ENCODE assay signal across 14 cellular contexts in the genomic region with DNA sequence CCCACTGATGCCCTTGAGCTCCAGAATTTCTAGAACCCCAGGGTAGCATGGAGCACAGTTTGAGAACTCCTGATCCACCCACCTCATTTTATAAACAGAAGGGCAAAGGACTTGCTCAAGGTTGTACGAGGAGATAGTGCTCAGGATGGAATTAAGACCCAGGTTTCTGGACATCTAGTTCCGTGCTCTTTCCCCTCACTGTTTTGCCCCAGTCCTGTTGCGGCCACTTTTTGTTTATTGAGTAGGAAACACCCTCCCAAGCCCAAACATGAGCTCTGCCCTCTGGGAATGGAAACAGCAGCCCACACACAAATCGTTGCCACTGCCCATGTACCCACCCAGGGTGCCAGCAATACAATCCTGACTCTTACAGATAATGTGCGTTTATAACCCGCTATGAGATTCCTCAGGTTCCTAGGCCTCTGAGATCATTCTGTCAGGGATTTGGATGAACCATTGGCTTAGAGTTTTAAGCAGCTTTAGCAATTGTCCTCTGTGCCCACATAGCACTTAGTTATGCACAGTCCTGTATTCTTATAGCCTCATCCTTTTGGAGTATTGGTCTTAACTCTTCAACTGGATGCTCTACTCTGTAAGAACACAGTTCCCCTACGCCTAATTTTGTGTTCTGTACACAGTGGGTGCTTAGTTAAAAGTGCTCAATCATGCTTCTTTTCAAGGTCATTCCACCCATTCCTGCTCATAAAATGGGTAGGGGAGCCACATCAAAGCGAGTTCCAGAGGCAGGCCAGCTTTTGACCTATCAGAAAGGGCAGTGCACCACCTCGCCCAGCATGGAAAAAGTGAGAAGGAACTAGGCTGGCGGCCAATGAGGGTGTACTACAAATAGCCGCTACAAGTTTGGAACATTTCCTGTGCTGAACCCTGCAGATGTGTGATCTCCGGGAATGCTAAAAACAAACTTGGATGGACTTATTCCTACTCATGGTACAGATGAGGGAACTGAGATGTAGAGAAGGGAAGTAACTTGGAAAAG.
DNase-seq lines count a peak whose midpoint lies in the region; ATAC-seq and TF ChIP-seq lines count a peak whose summit lies in the region.
"Had no signal": no experiment of that assay in that cellular context is flagged by ENCODE, and none has a peak within 500 bp of the region (broad histone marks: within the 10 kb centered on the region; RNA-seq: fewer than 3 reads in every experiment).

No MANE protein-coding gene starts in this region.

- no peaks in the 10 kb centered on the region for H3K27me3 ChIP-seq in gastroesophageal sphincter
- no peaks in the 10 kb centered on the region for H3K27me3 ChIP-seq in vagina
- H3K27me3 ChIP-seq: brain microvascular endothelial cell had no signal

- H3K4me3 ChIP-seq in astrocyte of the spinal cord (ENCODE audit: low read depth, low read length) (no peak overlapping the region), gastroesophageal sphincter (no peak overlapping the region), vagina (no peak overlapping the region)

- TF ChIP-seq POLR2A in gastroesophageal sphincter (IDR thresholded peaks at IDR 0.05) (no peak), vagina (IDR thresholded peaks at IDR 0.05) (no peak), GM18505 (IDR thresholded peaks at IDR 0.05; ENCODE audit: borderline replicate concordance, extremely low read depth, insufficient read depth, insufficient read length) (no peak)

- H3K4me3 Mint-ChIP-seq in osteocyte (ENCODE audit: unreplicated experiment), result no peak overlapping the region
- H3K4me3 Mint-ChIP-seq: activated CD4-positive, alpha-beta T cell treated with anti-CD3 and anti-CD28 coated beads for 36 hours; neural crest cell; stimulated activated effector memory CD8-positive, alpha-beta T cell treated with anti-CD3 and anti-CD28 coated beads, Interleukin-12 subunit alpha, Interleukin-12 subunit beta, amount 100 ng/mL, for 72 hours had no signal

- H3K27ac Mint-ChIP-seq in osteocyte (ENCODE audit: unreplicated experiment), result peak overlapping the region; percentile 83
- H3K27ac Mint-ChIP-seq: activated CD4-positive, alpha-beta T cell treated with anti-CD3 and anti-CD28 coated beads for 36 hours; stimulated activated effector memory CD8-positive, alpha-beta T cell treated with anti-CD3 and anti-CD28 coated beads, Interleukin-12 subunit alpha, Interleukin-12 subunit beta, amount 100 ng/mL, for 72 hours had no signal

- 41 to 48% methylated on average over 8 to 11 of the region's 12 CpGs for WGBS in gastroesophageal sphincter (ENCODE audit: low coverage in 1 of 2), 2 donors

- peaks cover 46% of the 10 kb centered on the region for H3K4me1 Mint-ChIP-seq in osteocyte (ENCODE audit: unreplicated experiment)
- H3K4me1 Mint-ChIP-seq: neural crest cell had no signal

- H3K9me3 ChIP-seq in gastroesophageal sphincter (no peaks in the 10 kb centered on the region), vagina (no peaks in the 10 kb centered on the region)

- ATAC-seq in gastroesophageal sphincter (peak; percentile 94), GM18505 (IDR thresholded peaks at IDR 0.05; ENCODE audit: unreplicated experiment) (no peak)
- ATAC-seq: foreskin keratinocyte had no signal

- in situ Hi-C loops in astrocyte of the spinal cord (cut with HindIII; ENCODE audit: low sequenced_read_pairs), result no loop called here

- peak overlapping the region; percentile 76 to 92 (median 84) for H3K27ac ChIP-seq in gastroesophageal sphincter
- peak overlapping the region; percentile 75 for H3K27ac ChIP-seq in vagina
- H3K27ac ChIP-seq: brain microvascular endothelial cell, foreskin keratinocyte had no signal

- H3K36me3 ChIP-seq in gastroesophageal sphincter (no peaks in the 10 kb centered on the region), vagina (no peaks in the 10 kb centered on the region)
- H3K36me3 ChIP-seq: brain microvascular endothelial cell had no signal

- DNase-seq in astrocyte of the spinal cord (ENCODE audit: low read depth, low spot score) (peak; percentile 56), osteocyte (ENCODE audit: extremely low spot score, unreplicated experiment) (no peak), vagina (ENCODE audit: extremely low spot score in 2 of 2) (no peak), KG1 (lab: John Stamatoyannopoulos, UW) (no peak), occipital lobe (lab: John Stamatoyannopoulos, UW) (no peak)
- DNase-seq: activated CD4-positive, alpha-beta T cell treated with anti-CD3 and anti-CD28 coated beads for 36 hours; brain microvascular endothelial cell; foreskin keratinocyte; NCI-H774; stimulated activated CD4-positive, alpha-beta T cell treated with anti-CD3 and anti-CD28 coated beads, Interleukin-1b, Interleukin-23, amount 100 ng/mL, for 48 hours had no signal

- H3K36me3 Mint-ChIP-seq in osteocyte (ENCODE audit: unreplicated experiment), result no peaks in the 10 kb centered on the region
- H3K36me3 Mint-ChIP-seq: stimulated activated effector memory CD8-positive, alpha-beta T cell treated with anti-CD3 and anti-CD28 coated beads, Interleukin-12 subunit alpha, Interleukin-12 subunit beta, amount 100 ng/mL, for 72 hours had no signal

- TF ChIP-seq EP300 in gastroesophageal sphincter (IDR thresholded peaks at IDR 0.05), result no peak

- H3K27me3 Mint-ChIP-seq in osteocyte (ENCODE audit: unreplicated experiment), result no peaks in the 10 kb centered on the region
- H3K27me3 Mint-ChIP-seq: activated CD4-positive, alpha-beta T cell treated with anti-CD3 and anti-CD28 coated beads for 36 hours had no signal

- intact Hi-C loops in vagina (cut with DNase I), result no loop called here

- H3K4me1 ChIP-seq in gastroesophageal sphincter, result peaks cover 3 to 49% (median 13%) of the 10 kb centered on the region in 3 donors
- H3K4me1 ChIP-seq in vagina, result peaks cover 15% of the 10 kb centered on the region
- H3K4me1 ChIP-seq: foreskin keratinocyte had no signal

- H3K9me3 Mint-ChIP-seq in osteocyte (ENCODE audit: unreplicated experiment), result peaks cover 3% of the 10 kb centered on the region

- TF ChIP-seq CTCF in astrocyte of the spinal cord (IDR thresholded peaks at IDR 0.05; ENCODE audit: low read depth, low read length) (no peak), gastroesophageal sphincter (IDR thresholded peaks at IDR 0.05) (no peak), osteocyte (IDR thresholded peaks at IDR 0.05) (no peak), vagina (IDR thresholded peaks at IDR 0.05) (no peak)
